8 cellular contexts compared by ENCODE assay signal in genomic region chr4:52037730-52038108, GRCh38. TPM values are rescaled to one million over a fixed set of nuclear protein-coding genes. Genes with fewer than 3 reads are reported as not detected.
A peak's percentile ranks its signal among the peaks of the same experiment; 100 is the strongest.
DNase-seq lines count a peak whose midpoint lies in the region; FAIRE-seq and TF ChIP-seq lines count a peak whose summit lies in the region.

No MANE protein-coding gene starts in this region.

- peak overlapping the region; percentile 80 for H3K9ac ChIP-seq in Karpas-422 (ENCODE audit: low read length)

- H3K9me3 ChIP-seq in Karpas-422 (ENCODE audit: low read length) = no peaks in the 10 kb centered on the region
- H3K9me3 ChIP-seq in osteoblast (ENCODE audit: low read depth, low read length) = no peaks in the 10 kb centered on the region

- H3K27ac ChIP-seq in Karpas-422 (ENCODE audit: low read length) (peak overlapping the region; percentile 67), osteoblast (ENCODE audit: low read depth, low read length) (peak overlapping the region; percentile 40)

- no peak for FAIRE-seq in H54 (lab: Jason Lieb, UNC)

- TF ChIP-seq CTCF in glutamatergic neuron (IDR thresholded peaks at IDR 0.05; ENCODE audit: partially characterized antibody, unreplicated experiment) = no peak
- TF ChIP-seq CTCF in osteoblast (IDR thresholded peaks at IDR 0.05; ENCODE audit: extremely low read depth, low read depth, low read length) = no peak

- peaks cover 12% of the 10 kb centered on the region for H3K27me3 Mint-ChIP-seq in glutamatergic neuron (ENCODE audit: unreplicated experiment)

- DNase-seq in SIG-M5 treated with dmso at 0.1 percent for 504 hours (lab: John Stamatoyannopoulos, UW; ENCODE audit: unreplicated experiment) = peak; percentile 12
- DNase-seq in SIG-M5 (lab: John Stamatoyannopoulos, UW) = no peak
- peak; percentile 23 for DNase-seq in H54 (ENCODE audit: insufficient read length, low spot score)
- DNase-seq in Karpas-422 = peak; percentile 86
- DNase-seq in activated CD8-positive, alpha-beta memory T cell treated with anti-CD3 and anti-CD28 coated beads, Interleukin-2, amount 50 U/mL, for 48 hours = peak; percentile 60
- DNase-seq in glutamatergic neuron = peak; percentile 78
- peak; percentile 91 for DNase-seq in osteoblast (ENCODE audit: insufficient read length, low spot score, missing footprints)
- DNase-seq in cerebellar nuclear complex (lab: John Stamatoyannopoulos, UW) = no peak

- H3K4me1 Mint-ChIP-seq in glutamatergic neuron (ENCODE audit: low read depth, unreplicated experiment) = peaks cover 31% of the 10 kb centered on the region

- H3K4me3 ChIP-seq in Karpas-422 (ENCODE audit: low read length) (peak overlapping the region; percentile 73), osteoblast (ENCODE audit: insufficient read depth, low read length) (peak overlapping the region; percentile 83)

- H3K4me3 Mint-ChIP-seq in glutamatergic neuron (ENCODE audit: unreplicated experiment) = peak overlapping the region; percentile 95

- H3K36me3 Mint-ChIP-seq in glutamatergic neuron (ENCODE audit: unreplicated experiment) = peaks cover 4% of the 10 kb centered on the region

- peaks cover 14% of the 10 kb centered on the region for H3K9me3 Mint-ChIP-seq in glutamatergic neuron (ENCODE audit: unreplicated experiment)

- H4K20me1 ChIP-seq in Karpas-422 (ENCODE audit: insufficient read depth, low read depth, low read length) (no peaks in the 10 kb centered on the region), osteoblast (ENCODE audit: insufficient read depth, low read length) (peaks cover 14% of the 10 kb centered on the region)

- H3K36me3 ChIP-seq in Karpas-422 (ENCODE audit: insufficient read depth, low read length) (no peaks in the 10 kb centered on the region), osteoblast (ENCODE audit: insufficient read depth, low read length) (no peaks in the 10 kb centered on the region)

- H2AFZ ChIP-seq in Karpas-422 (ENCODE audit: low read length) = peak overlapping the region; percentile 72; the same call in 1 of the 2 replicates
- H2AFZ ChIP-seq in osteoblast (ENCODE audit: low read length) = peak overlapping the region; percentile 90

- H3K27ac Mint-ChIP-seq in glutamatergic neuron (ENCODE audit: unreplicated experiment) = peak overlapping the region; percentile 98

- TF ChIP-seq POLR2A in H54 (IDR thresholded peaks at IDR 0.05; ENCODE audit: low read depth, low read length) = no peak

- H3K4me2 ChIP-seq in Karpas-422 (ENCODE audit: low read depth, low read length, poor library complexity, severe bottlenecking) = peak overlapping the region; percentile 97
- H3K4me2 ChIP-seq in osteoblast (ENCODE audit: insufficient read depth, low read length) = peak overlapping the region; percentile 95

- peaks cover 33% of the 10 kb centered on the region for H3K4me1 ChIP-seq in Karpas-422 (ENCODE audit: low read length)
- peaks cover 9% of the 10 kb centered on the region for H3K4me1 ChIP-seq in osteoblast (ENCODE audit: insufficient read depth, low read length)

- H3K79me2 ChIP-seq in Karpas-422 (ENCODE audit: low read length) (peaks cover 47% of the 10 kb centered on the region), osteoblast (ENCODE audit: insufficient read depth, low read length) (peaks cover 46% of the 10 kb centered on the region)

- H3K27me3 ChIP-seq in Karpas-422 (ENCODE audit: low read length) (0 out of 2 replicates have a peak, but pooled peaks cover 3% of the 10 kb centered on the region), osteoblast (ENCODE audit: insufficient read depth, low read length) (peaks cover 27% of the 10 kb centered on the region)

- no peaks in the 10 kb centered on the region for H3K9me2 ChIP-seq in Karpas-422 (replicated peaks; ENCODE audit: insufficient read depth, low read length)

RNA-seq across cellular contexts. Expression of gene SGCB, which starts 0.4 kb away (rescaled TPM):
- total RNA-seq in Karpas-422 (2014; rRNA removed; shearing (Covaris generic); ENCODE audit: low replicate concordance) = 9.6 and 9.8 TPM in 2 replicates
- total RNA-seq in glutamatergic neuron (ENCODE audit: unreplicated experiment) = 169 TPM
- 27.9 and 31.2 TPM in 2 replicates for total RNA-seq in osteoblast

RNA-seq across cellular contexts. Expression of gene SPATA18, which starts 13.4 kb away (rescaled TPM):
- total RNA-seq in Karpas-422 (2014; rRNA removed; shearing (Covaris generic); ENCODE audit: low replicate concordance) = 0.07 TPM in 1 of 2 replicates, not detected in the other
- total RNA-seq in glutamatergic neuron (ENCODE audit: unreplicated experiment) = 3.9 TPM
- 30.8 and 41.3 TPM in 2 replicates for total RNA-seq in osteoblast

RNA-seq across cellular contexts. Expression of gene LRRC66, which starts 17.6 kb away (rescaled TPM):
- total RNA-seq in Karpas-422 (2014; rRNA removed; shearing (Covaris generic); ENCODE audit: low replicate concordance) = 0.07 and 0.29 TPM in 2 replicates
- total RNA-seq in glutamatergic neuron (ENCODE audit: unreplicated experiment) (1.5 TPM), osteoblast (0.36 and 0.88 TPM in 2 replicates)

Comparison
In these comparisons a context has a peak if more than half of its experiments do, and no peak if none do; other contexts are left out.
1. DNase-seq: peak in SIG-M5 treated with dmso at 0.1 percent for 504 hours (single experiment), H54 (single experiment), Karpas-422 (single experiment), activated CD8-positive, alpha-beta memory T cell treated with anti-CD3 and anti-CD28 coated beads, Interleukin-2, amount 50 U/mL, for 48 hours (single experiment), glutamatergic neuron (single experiment) and osteoblast (single experiment); none in SIG-M5 (single experiment) and cerebellar nuclear complex (0 of 2).